ENCODE assay signal across 25 cellular contexts in the genomic region with DNA sequence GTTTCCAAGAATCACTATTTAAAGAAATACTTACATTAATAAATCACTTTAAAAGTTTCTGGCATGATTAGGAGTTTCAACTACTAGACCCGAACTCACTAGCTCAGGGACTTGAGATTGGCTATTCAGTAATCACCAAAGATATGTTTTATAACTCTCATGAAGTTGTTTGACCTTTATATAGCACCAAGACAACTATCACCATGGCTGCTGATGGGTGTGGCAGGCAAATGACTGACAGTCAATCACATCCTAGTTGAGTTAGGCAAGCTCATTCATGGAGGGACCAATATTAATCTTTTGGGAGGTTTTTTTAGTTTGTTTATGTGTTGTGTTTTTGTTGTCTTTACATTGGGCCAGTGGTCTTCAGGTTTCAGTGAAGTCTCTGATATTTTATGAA.
"Had no signal": no experiment of that assay in that cellular context is flagged by ENCODE, and none has a peak within 500 bp of the region (broad histone marks: within the 10 kb centered on the region; RNA-seq: fewer than 3 reads in every experiment).

No MANE protein-coding gene starts in this region.

- H3K4me1 ChIP-seq: esophagus squamous epithelium, gastroesophageal sphincter, heart left ventricle, left lung, lower lobe of right lung had no signal

- FAIRE-seq: colon, endometrium, frontal cortex, kidney had no signal

- H3K27ac ChIP-seq: epithelial cell of prostate, esophagus squamous epithelium, gastroesophageal sphincter, heart left ventricle, hepatocyte, left lung, lower lobe of right lung had no signal

- H3K79me2 ChIP-seq: hepatocyte had no signal

- ATAC-seq: effector memory CD8-positive, alpha-beta T cell; esophagus mucosa; gastroesophageal sphincter; heart left ventricle; left lung; left ventricle myocardium superior; lower lobe of right lung had no signal

- H3K27me3 ChIP-seq: esophagus squamous epithelium, gastroesophageal sphincter, heart left ventricle, hepatocyte, left lung had no signal

- H3K4me2 ChIP-seq: hepatocyte had no signal

- H2AFZ ChIP-seq: hepatocyte had no signal

- H3K9me3 ChIP-seq: esophagus squamous epithelium, left lung, lower lobe of right lung had no signal

- H3K36me3 ChIP-seq: esophagus squamous epithelium, gastroesophageal sphincter, heart left ventricle, left lung, lower lobe of right lung had no signal

- DNase-seq: cortex of kidney; effector CD8-positive, alpha-beta T cell; effector memory CD8-positive, alpha-beta T cell; endodermal cell; erythroblast; esophagus squamous epithelium; foreskin fibroblast; heart left ventricle; hypothalamus; immature natural killer cell; islet precursor cell; kidney; kidney glomerular epithelial cell; left lung; left ventricle myocardium superior; lower lobe of right lung; mesenchymal stem cell; midbrain had no signal

- H3K4me3 ChIP-seq: esophagus squamous epithelium, gastroesophageal sphincter, heart left ventricle, hepatocyte, left lung, lower lobe of right lung had no signal
